ENCODE assay signal across 8 cellular contexts in the genomic region with DNA sequence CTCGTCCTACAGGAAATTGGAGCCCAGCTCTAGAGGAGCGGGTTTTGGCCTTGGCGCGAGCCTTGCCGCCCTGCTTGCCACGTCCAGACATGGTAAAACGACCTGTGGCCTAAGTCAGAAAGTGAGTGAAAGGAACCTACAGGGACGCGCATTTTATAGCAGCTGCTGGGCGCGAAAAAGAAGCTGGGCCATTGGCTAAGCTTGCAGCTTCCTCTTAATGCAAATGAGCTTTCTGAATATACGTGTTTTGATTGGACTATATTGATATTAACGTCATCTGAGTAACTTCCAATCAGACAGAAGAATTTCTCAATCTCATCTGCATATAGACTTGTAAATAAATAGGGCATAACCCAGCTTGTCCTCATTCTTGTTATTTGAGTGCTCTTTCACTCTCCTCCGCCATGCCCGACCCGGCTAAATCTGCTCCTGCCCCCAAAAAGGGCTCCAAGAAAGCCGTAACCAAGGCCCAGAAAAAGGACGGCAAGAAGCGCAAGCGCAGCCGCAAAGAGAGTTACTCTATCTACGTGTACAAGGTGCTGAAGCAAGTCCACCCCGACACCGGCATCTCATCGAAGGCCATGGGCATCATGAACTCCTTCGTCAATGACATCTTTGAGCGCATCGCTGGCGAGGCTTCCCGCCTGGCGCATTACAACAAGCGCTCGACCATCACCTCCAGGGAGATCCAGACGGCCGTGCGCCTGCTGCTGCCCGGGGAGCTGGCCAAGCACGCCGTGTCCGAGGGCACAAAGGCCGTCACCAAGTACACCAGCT.
A peak's percentile ranks its signal among the peaks of the same experiment; 100 is the strongest.
DNase-seq lines count a peak whose midpoint lies in the region; FAIRE-seq and TF ChIP-seq lines count a peak whose summit lies in the region.

No MANE protein-coding gene starts in this region.

- peak; percentile 71 for FAIRE-seq in H54 (lab: Jason Lieb, UNC)

- peak overlapping the region; percentile 100 for H3K9ac ChIP-seq in Loucy (ENCODE audit: low read depth, low read length, poor library complexity, severe bottlenecking)

- H3K79me2 ChIP-seq in Loucy (ENCODE audit: insufficient read depth, low read length) = no peaks in the 10 kb centered on the region; the same call in 1 of the 2 replicates

- H4K20me1 ChIP-seq in Loucy (ENCODE audit: insufficient read depth, low read length, poor library complexity, severe bottlenecking) = no peaks in the 10 kb centered on the region

- peak; percentile 97 for DNase-seq in ELF-1 (ENCODE audit: low read depth, low spot score)
- DNase-seq in H54 (ENCODE audit: insufficient read length, low spot score) = peak; percentile 71
- peak; percentile 96 for DNase-seq in RWPE1 (ENCODE audit: low spot score)
- DNase-seq in activated effector memory CD4-positive, alpha-beta T cell treated with Interleukin-2 at 50 U/mL for 16 hours = peak; percentile 77
- DNase-seq in foreskin melanocyte = peak; percentile 98
- peak; percentile 92 for DNase-seq in non-pigmented ciliary epithelial cell (ENCODE audit: low read depth)
- peak; percentile 79 for DNase-seq in superior temporal gyrus (ENCODE audit: extremely low spot score)

- H2AFZ ChIP-seq in Loucy (ENCODE audit: low read length) = no peak overlapping the region

- POLR2A ChIA-PET in RWPE1 (lab: Yijun Ruan, JAX; ENCODE audit: low non-redundant PET) = interaction anchor here (0.6 to 3.4 kb wide), 14 partner anchors 16 to 1770 kb away, joined by 3 to 29 read pairs (median 8); a partner anchor contains a TSS

- CTCF ChIA-PET in RWPE1 (lab: Yijun Ruan, JAX) = interaction anchor here (1.2 kb wide), 1 partner anchor 22 kb away, joined by 6 read pairs; a partner anchor contains a TSS

- TF ChIP-seq POLR2A in H54 (IDR thresholded peaks at IDR 0.05; ENCODE audit: low read depth, low read length) = peak; percentile 98

- H3K4me2 ChIP-seq in Loucy (ENCODE audit: low read depth, low read length, poor library complexity, severe bottlenecking) = peak overlapping the region; percentile 92

- no peaks in the 10 kb centered on the region for H3K36me3 ChIP-seq in Loucy (ENCODE audit: insufficient read depth, low read length)

- H3K4me3 ChIP-seq in Loucy (ENCODE audit: low read length, poor library complexity, severe bottlenecking) = peak overlapping the region; percentile 93

- H3K9me2 ChIP-seq in Loucy (replicated peaks; ENCODE audit: low read depth, low read length) = no peaks in the 10 kb centered on the region

- TF ChIP-seq CTCF in Loucy (conservative IDR thresholded peaks at IDR 0.05; ENCODE audit: low read length) (no peak), RWPE1 (conservative IDR thresholded peaks at IDR 0.05; ENCODE audit: low read depth) (no peak)

- H3K4me1 ChIP-seq in Loucy (ENCODE audit: insufficient read depth, low read length, poor library complexity, severe bottlenecking) = peaks cover 55% of the 10 kb centered on the region

- no peaks in the 10 kb centered on the region for H3K27me3 ChIP-seq in Loucy (ENCODE audit: insufficient read depth, low read length, poor library complexity, severe bottlenecking)

- H3K27ac ChIP-seq in RWPE1 = peak overlapping the region; percentile 98

- no peaks in the 10 kb centered on the region for H3K9me3 ChIP-seq in Loucy (ENCODE audit: insufficient read depth, low read depth, low read length)

- H3F3A ChIP-seq in Loucy (ENCODE audit: low read depth) = peaks cover 40% of the 10 kb centered on the region

Comparison
In these comparisons a context has a peak if more than half of its experiments do, and no peak if none do; other contexts are left out.
1. Peak in every context shown above with its lines: DNase-seq, H3K4me3 ChIP-seq and H3K27ac ChIP-seq.